9 cellular contexts compared by ENCODE assay signal in the genomic region with DNA sequence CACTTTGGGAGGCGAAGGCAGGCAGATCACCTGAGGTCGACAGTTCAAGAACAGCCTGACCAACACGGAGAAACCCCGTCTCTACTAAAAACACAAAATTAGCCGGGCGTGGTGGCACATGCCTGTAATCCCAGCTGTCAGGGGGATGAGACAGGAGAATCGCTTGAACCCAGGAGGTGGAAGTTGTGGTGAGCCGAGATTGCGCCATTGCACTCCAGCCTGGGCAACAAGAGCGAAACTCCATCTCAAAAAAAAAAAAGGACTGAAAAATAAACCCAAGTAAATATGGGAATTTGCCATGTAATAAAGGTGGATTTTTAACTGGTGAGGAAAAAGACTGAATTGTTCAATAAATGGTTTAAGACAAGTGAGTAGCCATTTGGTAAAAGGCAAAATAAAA. TPM values are rescaled to one million over a fixed set of nuclear protein-coding genes. Genes with fewer than 3 reads are reported as not detected.
"Had no signal": no experiment of that assay in that cellular context is flagged by ENCODE, and none has a peak within 500 bp of the region (broad histone marks: within the 10 kb centered on the region; RNA-seq: fewer than 3 reads in every experiment).

No MANE protein-coding gene starts in this region.

RNA-seq across cellular contexts. Expression of a gene that starts 40.4 kb away (rescaled TPM):
- total RNA-seq: esophagus muscularis mucosa, fibroblast of lung, foreskin keratinocyte, lung microvascular endothelial cell, occipital lobe, pulmonary artery endothelial cell, vagina had no signal
- polyA plus RNA-seq: endothelial cell of umbilical vein; fibroblast of lung; naive thymus-derived CD4-positive, alpha-beta T cell had no signal
